In genomic region chr17:82815790-82816305, GRCh38 we compare ENCODE assay signal across 1 cellular context.
TF ChIP-seq lines count a peak whose summit lies in the region.

No MANE protein-coding gene starts in this region.

TF ChIP-seq in IMR-90, 13 proteins besides CTCF, POLR2A, EP300 and RAD21 (continued from another document):
- no peak for TF ChIP-seq MXI1 (IDR thresholded peaks at IDR 0.05; ENCODE audit: borderline replicate concordance, low read depth, low read length)
- TF ChIP-seq RFX5 (IDR thresholded peaks at IDR 0.05; ENCODE audit: low read depth, low read length) = no peak
